Comparison of ENCODE assay signal across 1 cellular context in genomic region chr12:89782807-89783206, GRCh38.
TF ChIP-seq lines count a peak whose summit lies in the region.

No MANE protein-coding gene starts in this region.

TF ChIP-seq in GM23338, 12 proteins besides CTCF, POLR2A, EP300 and RAD21:
- TF ChIP-seq ZNF462 (CRISPR knock-in tag; IDR thresholded peaks at IDR 0.05): no peak
